14 cellular contexts compared by ENCODE assay signal in the genomic region with DNA sequence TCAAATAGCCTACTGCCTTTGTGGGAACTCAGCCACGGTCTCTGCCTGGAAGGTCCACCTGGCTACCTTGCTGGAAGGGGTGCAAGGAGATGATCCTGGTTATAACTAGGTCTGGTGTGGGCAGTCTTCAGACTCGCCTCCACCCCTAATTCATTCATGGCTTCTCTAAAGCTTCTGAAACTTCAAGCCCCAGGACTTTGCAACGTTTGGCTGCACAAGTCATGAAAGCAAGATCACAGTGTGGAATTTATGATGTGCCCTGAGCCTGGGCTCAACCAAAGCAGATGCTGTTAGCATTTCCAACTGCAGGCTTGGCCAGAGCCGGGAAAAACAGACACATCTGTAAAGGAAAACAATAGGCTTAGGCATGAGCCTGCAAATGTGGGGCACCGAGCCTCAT.
DNase-seq lines count a peak whose midpoint lies in the region; ATAC-seq and TF ChIP-seq lines count a peak whose summit lies in the region.
"Had no signal": no experiment of that assay in that cellular context is flagged by ENCODE, and none has a peak within 500 bp of the region (broad histone marks: within the 10 kb centered on the region; RNA-seq: fewer than 3 reads in every experiment).

No MANE protein-coding gene starts in this region.

- no peaks in the 10 kb centered on the region for H3F3A ChIP-seq in OCI-LY1 (ENCODE audit: insufficient read depth, low read length)

- H3K9ac ChIP-seq in OCI-LY1 (ENCODE audit: low read length) = no peak overlapping the region; the same call in 1 of the 2 replicates

- peak; percentile 37 for ATAC-seq in HG02885 (IDR thresholded peaks at IDR 0.05; ENCODE audit: poor library complexity, unreplicated experiment)
- ATAC-seq: HepG2 had no signal

- WGBS in mesodermal cell (ENCODE audit: insufficient coverage in 2 of 2), 2 experiments = 75 to 85% methylated on average over 3 to 5 of the region's 5 CpGs

- DNase-seq in GM12865 (ENCODE audit: low read depth) (peak; percentile 37), ecto neural progenitor cell (ENCODE audit: low spot score) (no peak), hypothalamus (lab: John Stamatoyannopoulos, UW) (no peak), DMS153 (lab: John Stamatoyannopoulos, UW) (no peak), HT-29 (ENCODE audit: low spot score) (no peak)
- DNase-seq: Kasumi-1, NCI-H1930, NCI-H2171, NCI-H446 treated with DMSO at 0.1 percent for 48 hours, NCI-H774 had no signal

- peak overlapping the region; percentile 80 for H3K27ac ChIP-seq in OCI-LY1 (ENCODE audit: low read depth, low read length, poor library complexity, severe bottlenecking)
- peak overlapping the region; percentile 93 for H3K27ac ChIP-seq in mesodermal cell (ENCODE audit: low read depth, low read length, severe bottlenecking)

- H3K4me2 ChIP-seq in OCI-LY1 (ENCODE audit: low read length) = peak overlapping the region; percentile 4; the same call in 1 of the 2 replicates

- H3K4me1 ChIP-seq in OCI-LY1 (ENCODE audit: insufficient read depth, low read length, severe bottlenecking) (peaks cover 68% of the 10 kb centered on the region), mesodermal cell (ENCODE audit: control insufficient read depth, insufficient read depth, low read length, poor library complexity, severe bottlenecking) (peaks cover 33% of the 10 kb centered on the region)

- no peaks in the 10 kb centered on the region for H3K79me2 ChIP-seq in OCI-LY1 (ENCODE audit: insufficient read depth, low read length)

- no peaks in the 10 kb centered on the region for H3K27me3 ChIP-seq in OCI-LY1 (ENCODE audit: insufficient read depth, low read length)

- H3K4me3 ChIP-seq in GM12865 (ENCODE audit: low read depth, low read length) = no peak overlapping the region
- H3K4me3 ChIP-seq in OCI-LY1 (ENCODE audit: low read depth, low read length, poor library complexity, severe bottlenecking) = no peak overlapping the region
- no peak overlapping the region for H3K4me3 ChIP-seq in mesodermal cell (ENCODE audit: extremely low read depth, insufficient read depth, low read length, poor library complexity, severe bottlenecking)

- no peak overlapping the region for H2AFZ ChIP-seq in OCI-LY1 (ENCODE audit: low read length)

- no peaks in the 10 kb centered on the region for H3K9me2 ChIP-seq in OCI-LY1 (ENCODE audit: low read depth, low read length)

- no peaks in the 10 kb centered on the region for H4K20me1 ChIP-seq in OCI-LY1 (ENCODE audit: insufficient read depth, low read length)

- TF ChIP-seq CTCF in GM12865 (IDR thresholded peaks at IDR 0.05; ENCODE audit: insufficient read depth, low read depth, low read length, missing control alignments) (no peak), OCI-LY1 (IDR thresholded peaks at IDR 0.05; ENCODE audit: low read length) (no peak)

- H3K36me3 ChIP-seq in OCI-LY1 (ENCODE audit: insufficient read depth, low read length) = no peaks in the 10 kb centered on the region
- no peaks in the 10 kb centered on the region for H3K36me3 ChIP-seq in mesodermal cell (ENCODE audit: control insufficient read depth, insufficient read depth, low read length)

- no peaks in the 10 kb centered on the region for H3K9me3 ChIP-seq in OCI-LY1 (ENCODE audit: low read length)
- no peaks in the 10 kb centered on the region for H3K9me3 ChIP-seq in mesodermal cell (ENCODE audit: control insufficient read depth, low read length)
